Comparison of ENCODE assay signal across 29 cellular contexts in genomic region chr7:29237483-29237882, GRCh38. TPM values are rescaled to one million over a fixed set of nuclear protein-coding genes. Genes with fewer than 3 reads are reported as not detected.
DNase-seq lines count a peak whose midpoint lies in the region; ATAC-seq and TF ChIP-seq lines count a peak whose summit lies in the region.
"Had no signal": no experiment of that assay in that cellular context is flagged by ENCODE, and none has a peak within 500 bp of the region (broad histone marks: within the 10 kb centered on the region; RNA-seq: fewer than 3 reads in every experiment).

No MANE protein-coding gene starts in this region.

- TF ChIP-seq CTCF in WERI-Rb-1 (IDR thresholded peaks at IDR 0.05; ENCODE audit: low read depth, low read length): no peak
- TF ChIP-seq CTCF in activated CD8-positive, alpha-beta T cell treated with anti-CD3 and anti-CD28 coated beads for 36 hours (IDR thresholded peaks at IDR 0.05): no peak
- no peak for TF ChIP-seq CTCF in psoas muscle (IDR thresholded peaks at IDR 0.05)

- H3K36me3 ChIP-seq in WERI-Rb-1 (no peaks in the 10 kb centered on the region), psoas muscle (ENCODE audit: insufficient read depth in 1 of 2, low read depth in 1 of 2) (no peaks in the 10 kb centered on the region)
- H3K36me3 ChIP-seq: ascending aorta had no signal

- H3K4me3 ChIP-seq in WERI-Rb-1 (ENCODE audit: low read depth, low read length) (no peak overlapping the region), right cardiac atrium (ENCODE audit: low read length) (no peak overlapping the region), psoas muscle (no peak overlapping the region)
- H3K4me3 ChIP-seq: ascending aorta, GM23338, skin epidermis had no signal

- ATAC-seq in right cardiac atrium (peak; percentile 82 to 97), sciatic nerve (peak; percentile 83), psoas muscle (no peak)
- ATAC-seq in activated CD8-positive, alpha-beta T cell treated with anti-CD3 and anti-CD28 coated beads for 36 hours: no peak
- no peak for ATAC-seq in activated T-cell treated with anti-CD3 and anti-CD28 coated beads, Interleukin-2, amount 50 U/mL, for 72 hours (replicated peaks in 1 of 2)
- ATAC-seq: activated naive CD4-positive, alpha-beta T cell treated with anti-CD3 and anti-CD28 coated beads, Interleukin-2, amount 50 U/mL, for 72 hours; GM23338; natural killer cell treated with Interleukin-12 subunit alpha and Interleukin-12 subunit beta and Interleukin-15 and Interleukin-18, amount 100 ng/mL, for 72 hours; PC-3 had no signal

- 58% methylated on average over 3 of the region's 3 CpGs for WGBS in right cardiac atrium
- WGBS in psoas muscle, 3 donors: 84 to 92% (median 87%) methylated on average over 3 of the region's 3 CpGs

- no peak overlapping the region for H3K27ac Mint-ChIP-seq in activated CD8-positive, alpha-beta T cell treated with anti-CD3 and anti-CD28 coated beads for 36 hours
- H3K27ac Mint-ChIP-seq in activated T-cell treated with anti-CD3 and anti-CD28 coated beads, Interleukin-2, amount 50 U/mL, for 72 hours: no peak overlapping the region
- H3K27ac Mint-ChIP-seq: activated naive CD4-positive, alpha-beta T cell treated with anti-CD3 and anti-CD28 coated beads, Interleukin-2, amount 50 U/mL, for 72 hours; activated T-helper 2 cell treated with anti-CD3 and anti-CD28 coated beads, Interferon-gamma antibody, Interleukin-2, Interleukin-4, amounts not matched to agents 10 μg/mL and 5 μg/mL and 100 μg/mL, durations not matched to agents 14 hours and 24 hours and 36 hours; GM23338; natural killer cell treated with Interleukin-12 subunit alpha and Interleukin-12 subunit beta and Interleukin-15 and Interleukin-18, amount 100 ng/mL, for 72 hours had no signal

- intact Hi-C loops in right cardiac atrium (cut with DNase I): no loop called here
- intact Hi-C loops in sciatic nerve (cut with DNase I): no loop called here
- intact Hi-C loops in activated CD8-positive, alpha-beta T cell treated with anti-CD3 and anti-CD28 coated beads for 36 hours (cut with micrococcal nuclease): no loop called here
- intact Hi-C loops in psoas muscle (cut with DNase I): no loop called here

- no peak overlapping the region for H3K4me3 Mint-ChIP-seq in activated CD8-positive, alpha-beta T cell treated with anti-CD3 and anti-CD28 coated beads for 36 hours
- no peak overlapping the region for H3K4me3 Mint-ChIP-seq in activated T-cell treated with anti-CD3 and anti-CD28 coated beads, Interleukin-2, amount 50 U/mL, for 72 hours
- H3K4me3 Mint-ChIP-seq: GM23338; natural killer cell treated with Interleukin-12 subunit alpha and Interleukin-12 subunit beta and Interleukin-15 and Interleukin-18, amount 100 ng/mL, for 72 hours had no signal

- no peaks in the 10 kb centered on the region for H3K9me3 Mint-ChIP-seq in activated CD8-positive, alpha-beta T cell treated with anti-CD3 and anti-CD28 coated beads for 36 hours
- H3K9me3 Mint-ChIP-seq in activated T-cell treated with anti-CD3 and anti-CD28 coated beads, Interleukin-2, amount 50 U/mL, for 72 hours: no peaks in the 10 kb centered on the region
- H3K9me3 Mint-ChIP-seq: activated T-helper 2 cell treated with anti-CD3 and anti-CD28 coated beads, Interferon-gamma antibody, Interleukin-2, Interleukin-4, amounts not matched to agents 10 μg/mL and 5 μg/mL and 100 μg/mL, durations not matched to agents 14 hours and 24 hours and 36 hours; natural killer cell treated with Interleukin-12 subunit alpha and Interleukin-12 subunit beta and Interleukin-15 and Interleukin-18, amount 100 ng/mL, for 72 hours had no signal

- H3K36me3 Mint-ChIP-seq in activated CD8-positive, alpha-beta T cell treated with anti-CD3 and anti-CD28 coated beads for 36 hours (ENCODE audit: low read depth): no peaks in the 10 kb centered on the region
- H3K36me3 Mint-ChIP-seq in activated T-cell treated with anti-CD3 and anti-CD28 coated beads, Interleukin-2, amount 50 U/mL, for 72 hours (ENCODE audit: insufficient read depth in 2 of 2): no peaks in the 10 kb centered on the region
- H3K36me3 Mint-ChIP-seq: natural killer cell treated with Interleukin-12 subunit alpha and Interleukin-12 subunit beta and Interleukin-15 and Interleukin-18, amount 100 ng/mL, for 72 hours had no signal

- POLR2A ChIA-PET in activated CD8-positive, alpha-beta T cell treated with anti-CD3 and anti-CD28 coated beads for 36 hours (lab: Charles Lee): no interaction called here

- H3K27me3 Mint-ChIP-seq in activated CD8-positive, alpha-beta T cell treated with anti-CD3 and anti-CD28 coated beads for 36 hours: no peaks in the 10 kb centered on the region
- H3K27me3 Mint-ChIP-seq in activated T-cell treated with anti-CD3 and anti-CD28 coated beads, Interleukin-2, amount 50 U/mL, for 72 hours (ENCODE audit: low read depth): peaks cover 57% of the 10 kb centered on the region
- H3K27me3 Mint-ChIP-seq: natural killer cell treated with Interleukin-12 subunit alpha and Interleukin-12 subunit beta and Interleukin-15 and Interleukin-18, amount 100 ng/mL, for 72 hours had no signal

- peaks cover 21% of the 10 kb centered on the region for H3K4me1 Mint-ChIP-seq in activated CD8-positive, alpha-beta T cell treated with anti-CD3 and anti-CD28 coated beads for 36 hours (ENCODE audit: low read depth)
- H3K4me1 Mint-ChIP-seq in activated T-cell treated with anti-CD3 and anti-CD28 coated beads, Interleukin-2, amount 50 U/mL, for 72 hours (ENCODE audit: low read depth): peaks cover 18% of the 10 kb centered on the region

- CTCF ChIA-PET in activated CD8-positive, alpha-beta T cell treated with anti-CD3 and anti-CD28 coated beads for 36 hours (lab: Charles Lee): interaction anchor here (1.4 to 2.4 kb wide), 3 partner anchors 48 to 62 kb away, joined by 3 to 7 read pairs (median 7); no protein-coding TSS in a partner anchor

- H3K9me3 ChIP-seq in WERI-Rb-1 (ENCODE audit: severe bottlenecking) (no peaks in the 10 kb centered on the region), right cardiac atrium (ENCODE audit: control insufficient read depth, low read length) (no peaks in the 10 kb centered on the region), psoas muscle (no peaks in the 10 kb centered on the region)
- H3K9me3 ChIP-seq: ascending aorta had no signal

- H3K4me1 ChIP-seq in right cardiac atrium (ENCODE audit: control insufficient read depth, insufficient read depth, low read length) (no peaks in the 10 kb centered on the region), psoas muscle (peaks cover 1% of the 10 kb centered on the region)
- H3K4me1 ChIP-seq: ascending aorta had no signal

- peak; percentile 4 for DNase-seq in NOMO-1 (lab: John Stamatoyannopoulos, UW; ENCODE audit: unreplicated experiment in 2 of 2)
- no peak for DNase-seq in NOMO-1 treated with DMSO at 0.1 percent for 48 hours (lab: John Stamatoyannopoulos, UW; ENCODE audit: unreplicated experiment)
- DNase-seq in WERI-Rb-1: peak; percentile 34
- DNase-seq in right cardiac atrium: peak in 1 of 3 donors; percentile 18
- DNase-seq in sciatic nerve (ENCODE audit: low spot score): no peak
- no peak for DNase-seq in activated CD8-positive, alpha-beta T cell treated with anti-CD3 and anti-CD28 coated beads for 36 hours
- DNase-seq in activated T-cell treated with anti-CD3 and anti-CD28 coated beads, Interleukin-2, amount 50 U/mL, for 72 hours: no peak
- DNase-seq in psoas muscle: no peak
- DNase-seq: activated CD4-positive, alpha-beta T cell treated with anti-CD3 and anti-CD28 coated beads for 4 hours; cortex of kidney; DND-41; effector memory CD4-positive, alpha-beta T cell; foreskin fibroblast; head of caudate nucleus; NCI-H1105; NCI-H187 treated with DMSO at 0.1 percent for 48 hours; NCI-H2171 treated with DMSO at 0.1 percent for 48 hours; NCI-H524; occipital lobe; PC-3; stimulated activated naive CD4-positive, alpha-beta T cell had no signal

- H3K27me3 ChIP-seq in WERI-Rb-1 (ENCODE audit: insufficient read depth, low read depth, severe bottlenecking) (no peaks in the 10 kb centered on the region), right cardiac atrium (ENCODE audit: control insufficient read depth, insufficient read depth) (no peaks in the 10 kb centered on the region), psoas muscle (ENCODE audit: insufficient read depth in 3 of 3, low read length in 2 of 3) (peaks cover 0 to 2% (median 0%) of the 10 kb centered on the region in 3 donors)
- H3K27me3 ChIP-seq: ascending aorta had no signal

- no peak overlapping the region for H3K27ac ChIP-seq in WERI-Rb-1
- H3K27ac ChIP-seq in right cardiac atrium (ENCODE audit: low read length): no peak overlapping the region
- no peak overlapping the region for H3K27ac ChIP-seq in psoas muscle
- H3K27ac ChIP-seq: ascending aorta, epithelial cell of prostate, skin epidermis, VCaP had no signal

RNA-seq across cellular contexts. Expression of gene CHN2, which starts 42.9 kb away (rescaled TPM):
- total RNA-seq in right cardiac atrium (1 to 10 TPM; 2.8 to 6.4 (median 4.5) TPM), sciatic nerve (10.9 TPM), psoas muscle (10 to 100 TPM in 1 of 4 donors, 1 to 10 TPM in 3; 2.3 to 18.1 (median 4.4) TPM)
- polyA plus RNA-seq in right cardiac atrium (2.0 TPM), psoas muscle (1 to 10 TPM in 2 of 3 donors, under 1 TPM in 1; 0.43 to 2.1 (median 1.2) TPM)
- 1 to 10 TPM; 1.7 to 1.8 TPM for total RNA-seq in activated CD8-positive, alpha-beta T cell treated with anti-CD3 and anti-CD28 coated beads for 36 hours
- total RNA-seq in activated T-cell treated with anti-CD3 and anti-CD28 coated beads, Interleukin-2, amount 50 U/mL, for 72 hours: 1 to 10 TPM in 1 of 2 donors, under 1 TPM in 1; 0.91 to 1.2 TPM

Comparison
In these comparisons a context has a peak if more than half of its experiments do, and no peak if none do; other contexts are left out.
1. DNase-seq: peak in NOMO-1 (2 of 2) and WERI-Rb-1 (single experiment); none in NOMO-1 treated with DMSO at 0.1 percent for 48 hours (single experiment), sciatic nerve (single experiment), activated CD8-positive, alpha-beta T cell treated with anti-CD3 and anti-CD28 coated beads for 36 hours (single experiment), activated T-cell treated with anti-CD3 and anti-CD28 coated beads, Interleukin-2, amount 50 U/mL, for 72 hours (0 of 2) and psoas muscle (0 of 2).
2. ATAC-seq: peak in right cardiac atrium (2 of 2) and sciatic nerve (single experiment); none in activated CD8-positive, alpha-beta T cell treated with anti-CD3 and anti-CD28 coated beads for 36 hours (single experiment), activated T-cell treated with anti-CD3 and anti-CD28 coated beads, Interleukin-2, amount 50 U/mL, for 72 hours (0 of 2) and psoas muscle (0 of 4).